23 cellular contexts compared by ENCODE assay signal in genomic region chr7:87234949-87235348, GRCh38. TPM values are rescaled to one million over a fixed set of nuclear protein-coding genes. Genes with fewer than 3 reads are reported as not detected.
A peak's percentile ranks its signal among the peaks of the same experiment; 100 is the strongest.
DNase-seq lines count a peak whose midpoint lies in the region; ATAC-seq and TF ChIP-seq lines count a peak whose summit lies in the region.
"Had no signal": no experiment of that assay in that cellular context is flagged by ENCODE, and none has a peak within 500 bp of the region (broad histone marks: within the 10 kb centered on the region; RNA-seq: fewer than 3 reads in every experiment).

No MANE protein-coding gene starts in this region.

- no peaks in the 10 kb centered on the region for H3K79me2 ChIP-seq in GM23248 (ENCODE audit: insufficient read depth)

- TF ChIP-seq CTCF in epithelial cell of esophagus (IDR thresholded peaks at IDR 0.05; ENCODE audit: insufficient read depth, low read depth, low read length, missing control alignments) (no peak), glutamatergic neuron (IDR thresholded peaks at IDR 0.05; ENCODE audit: partially characterized antibody, unreplicated experiment) (no peak)

- ATAC-seq in stimulated activated effector memory CD8-positive, alpha-beta T cell treated with anti-CD3 and anti-CD28 coated beads, Interleukin-12 subunit alpha, Interleukin-12 subunit beta, amount 100 ng/mL, for 72 hours = peak; percentile 67
- ATAC-seq: pancreas had no signal

- H3K27me3 Mint-ChIP-seq in glutamatergic neuron (ENCODE audit: unreplicated experiment) = peaks cover 2% of the 10 kb centered on the region

- H2AFZ ChIP-seq in GM23248 = no peak overlapping the region

- H3K4me3 ChIP-seq in GM23248 (no peak overlapping the region), epithelial cell of esophagus (ENCODE audit: low read length) (no peak overlapping the region), SJCRH30 (no peak overlapping the region)
- H3K4me3 ChIP-seq: pancreas, Peyer's patch, SJSA1, spleen had no signal

- no peaks in the 10 kb centered on the region for H3K27me3 ChIP-seq in GM23248 (replicated peaks; ENCODE audit: insufficient read depth)
- no peaks in the 10 kb centered on the region for H3K27me3 ChIP-seq in SJCRH30
- H3K27me3 ChIP-seq: Peyer's patch, SJSA1 had no signal

- peaks cover 9% of the 10 kb centered on the region for H3K4me1 ChIP-seq in GM23248 (ENCODE audit: insufficient read depth)
- H3K4me1 ChIP-seq in SJCRH30 = no peaks in the 10 kb centered on the region
- H3K4me1 ChIP-seq: Peyer's patch had no signal

- DNase-seq in GM23248 = peak; percentile 56
- peak; percentile 31 for DNase-seq in SW480 (ENCODE audit: low spot score)
- peak; percentile 13 for DNase-seq in epithelial cell of esophagus (ENCODE audit: low read depth)
- no peak for DNase-seq in stimulated activated effector memory CD8-positive, alpha-beta T cell treated with anti-CD3 and anti-CD28 coated beads, Interleukin-12 subunit alpha, Interleukin-12 subunit beta, amount 100 ng/mL, for 72 hours (ENCODE audit: low spot score in 2 of 2)
- DNase-seq in glutamatergic neuron = no peak
- DNase-seq in SJCRH30 = no peak
- DNase-seq in stimulated activated CD4-positive, alpha-beta T cell treated with anti-CD3 and anti-CD28 coated beads, Interleukin-1b, Interleukin-23, amount 100 ng/mL, for 48 hours = no peak
- DNase-seq: activated naive CD4-positive, alpha-beta T cell treated with anti-CD3 and anti-CD28 coated beads for 36 hours; activated T-cell treated with anti-CD3 and anti-CD28 coated beads, Interleukin-2, amount 50 U/mL, for 48 hours; aorta; CD4-positive, alpha-beta T cell; DMS153; effector CD4-positive, alpha-beta T cell; GDM1; NCI-H1694; NCI-H2171; NCI-H526; pancreas; Peyer's patch; spleen; stimulated activated CD4-positive, alpha-beta T cell treated with anti-CD3 and anti-CD28 coated beads, Interleukin-4, amount 100 ng/mL, for 4 hours; stimulated activated naive CD4-positive, alpha-beta T cell treated with Interleukin-2 at 50 U/mL for 16 hours had no signal

- H3F3A ChIP-seq in GM23248 (ENCODE audit: insufficient read depth) = no peaks in the 10 kb centered on the region

- no peak overlapping the region for H3K4me3 Mint-ChIP-seq in stimulated activated effector memory CD8-positive, alpha-beta T cell treated with anti-CD3 and anti-CD28 coated beads, Interleukin-12 subunit alpha, Interleukin-12 subunit beta, amount 100 ng/mL, for 72 hours
- no peak overlapping the region for H3K4me3 Mint-ChIP-seq in glutamatergic neuron (ENCODE audit: unreplicated experiment)
- H3K4me3 Mint-ChIP-seq: activated naive CD4-positive, alpha-beta T cell treated with anti-CD3 and anti-CD28 coated beads for 36 hours; CD4-positive, alpha-beta T cell had no signal

- peak overlapping the region; percentile 30 for H3K4me2 ChIP-seq in GM23248 (ENCODE audit: unreplicated experiment)

- H3K9me3 ChIP-seq in GM23248 (ENCODE audit: low read depth) (no peaks in the 10 kb centered on the region), SJCRH30 (replicated peaks) (no peaks in the 10 kb centered on the region)
- H3K9me3 ChIP-seq: pancreas, Peyer's patch, SJSA1, spleen had no signal

- no peaks in the 10 kb centered on the region for H3K9me2 ChIP-seq in GM23248 (ENCODE audit: insufficient read depth)

- no peaks in the 10 kb centered on the region for H3K9me3 Mint-ChIP-seq in stimulated activated effector memory CD8-positive, alpha-beta T cell treated with anti-CD3 and anti-CD28 coated beads, Interleukin-12 subunit alpha, Interleukin-12 subunit beta, amount 100 ng/mL, for 72 hours
- no peaks in the 10 kb centered on the region for H3K9me3 Mint-ChIP-seq in glutamatergic neuron (ENCODE audit: unreplicated experiment)
- H3K9me3 Mint-ChIP-seq: activated naive CD4-positive, alpha-beta T cell treated with anti-CD3 and anti-CD28 coated beads for 36 hours; CD4-positive, alpha-beta T cell had no signal

- no peak overlapping the region for H3K27ac Mint-ChIP-seq in stimulated activated effector memory CD8-positive, alpha-beta T cell treated with anti-CD3 and anti-CD28 coated beads, Interleukin-12 subunit alpha, Interleukin-12 subunit beta, amount 100 ng/mL, for 72 hours
- H3K27ac Mint-ChIP-seq in glutamatergic neuron (ENCODE audit: unreplicated experiment) = no peak overlapping the region
- H3K27ac Mint-ChIP-seq: activated naive CD4-positive, alpha-beta T cell treated with anti-CD3 and anti-CD28 coated beads for 36 hours; CD4-positive, alpha-beta T cell had no signal

- H4K20me1 ChIP-seq in GM23248 (ENCODE audit: insufficient read depth) = no peaks in the 10 kb centered on the region

- in situ Hi-C loops in GM23248 (cut with MboI) = loop anchor here (10.0 kb wide), 1 partner anchor 310 kb away; no protein-coding TSS in a partner anchor

- H3K36me3 ChIP-seq in GM23248 (ENCODE audit: low read depth) (no peaks in the 10 kb centered on the region), SJCRH30 (no peaks in the 10 kb centered on the region)
- H3K36me3 ChIP-seq: pancreas, Peyer's patch, SJSA1, spleen had no signal

- H3K4me1 Mint-ChIP-seq in stimulated activated effector memory CD8-positive, alpha-beta T cell treated with anti-CD3 and anti-CD28 coated beads, Interleukin-12 subunit alpha, Interleukin-12 subunit beta, amount 100 ng/mL, for 72 hours = peaks cover 6% of the 10 kb centered on the region
- H3K4me1 Mint-ChIP-seq in glutamatergic neuron (ENCODE audit: low read depth, unreplicated experiment) = no peaks in the 10 kb centered on the region

- H3K27ac ChIP-seq in GM23248 (no peak overlapping the region), SJCRH30 (no peak overlapping the region)
- H3K27ac ChIP-seq: pancreas, Peyer's patch, SJSA1, spleen had no signal

- no peak overlapping the region for H3K9ac ChIP-seq in GM23248

- no peaks in the 10 kb centered on the region for H3K36me3 Mint-ChIP-seq in stimulated activated effector memory CD8-positive, alpha-beta T cell treated with anti-CD3 and anti-CD28 coated beads, Interleukin-12 subunit alpha, Interleukin-12 subunit beta, amount 100 ng/mL, for 72 hours
- H3K36me3 Mint-ChIP-seq in glutamatergic neuron (ENCODE audit: unreplicated experiment) = no peaks in the 10 kb centered on the region

RNA-seq across cellular contexts. Expression of gene TMEM243, which starts 15.4 kb away (rescaled TPM):
- total RNA-seq in GM23248 (2014; rRNA removed; shearing (Covaris generic)) = 52.7 and 61.7 TPM in 2 replicates
- 68.1 and 76.9 TPM in 2 replicates for polyA plus RNA-seq in GM23248 (2016; fragmentation: Nextera tagmentation; extraction: Ambion mirVana)
- total RNA-seq in glutamatergic neuron (ENCODE audit: unreplicated experiment) = 4.3 TPM
- 74.0 and 86.3 TPM in 2 replicates for total RNA-seq in SJCRH30 (2014; rRNA removed; shearing (Covaris generic))

Comparison
In these comparisons a context has a peak if more than half of its experiments do, and no peak if none do; other contexts are left out.
1. DNase-seq: peak in GM23248 (single experiment), SW480 (single experiment) and epithelial cell of esophagus (single experiment); none in stimulated activated effector memory CD8-positive, alpha-beta T cell treated with anti-CD3 and anti-CD28 coated beads, Interleukin-12 subunit alpha, Interleukin-12 subunit beta, amount 100 ng/mL, for 72 hours (0 of 2), glutamatergic neuron (single experiment), SJCRH30 (0 of 2) and stimulated activated CD4-positive, alpha-beta T cell treated with anti-CD3 and anti-CD28 coated beads, Interleukin-1b, Interleukin-23, amount 100 ng/mL, for 48 hours (single experiment).
2. RNA of gene TMEM243, which starts 15.4 kb away (total RNA-seq): 74.0 to 86.3 TPM in SJCRH30 and 52.7 to 61.7 TPM in GM23248; 4.3 TPM in glutamatergic neuron (single experiment); every median in the first group is over 10 times any median in the second.